14 cellular contexts compared by ENCODE assay signal in the genomic region with DNA sequence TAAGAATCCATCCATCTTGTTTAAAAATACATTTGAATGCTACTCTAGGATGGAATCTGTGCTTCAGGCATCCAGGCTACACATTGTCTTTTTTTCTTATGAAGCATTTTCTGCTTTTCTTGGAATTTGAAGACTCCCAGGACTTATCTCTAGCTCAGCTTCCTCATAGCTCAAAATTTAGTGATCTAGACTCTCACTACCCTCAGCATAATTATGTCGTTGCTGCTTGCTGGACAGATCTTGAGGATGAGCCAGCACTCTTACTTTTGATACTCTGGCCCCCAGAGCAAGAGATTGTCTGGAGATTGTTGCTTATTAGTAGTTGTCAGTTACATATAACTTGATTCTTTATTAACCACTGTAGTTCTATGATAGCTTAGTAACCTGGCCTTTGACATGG.
"Had no signal": no experiment of that assay in that cellular context is flagged by ENCODE, and none has a peak within 500 bp of the region (broad histone marks: within the 10 kb centered on the region; RNA-seq: fewer than 3 reads in every experiment).

No MANE protein-coding gene starts in this region.

- H3K27ac Mint-ChIP-seq: activated naive CD4-positive, alpha-beta T cell treated with anti-CD3 and anti-CD28 coated beads, Interleukin-2, amount 50 U/mL, for 24 hours; neural progenitor cell; T-helper 17 cell had no signal

- H3K4me3 Mint-ChIP-seq: activated naive CD4-positive, alpha-beta T cell treated with anti-CD3 and anti-CD28 coated beads, Interleukin-2, amount 50 U/mL, for 24 hours; neural progenitor cell; T-helper 17 cell had no signal

- H3K27me3 ChIP-seq: neural progenitor cell, ovary, upper lobe of left lung had no signal

- H3K4me1 Mint-ChIP-seq: activated naive CD4-positive, alpha-beta T cell treated with anti-CD3 and anti-CD28 coated beads, Interleukin-2, amount 50 U/mL, for 24 hours had no signal

- H3K36me3 Mint-ChIP-seq: neural progenitor cell had no signal

- H3K36me3 ChIP-seq: neural progenitor cell, ovary, upper lobe of left lung had no signal

- H3K4me1 ChIP-seq: neural progenitor cell, upper lobe of left lung had no signal

- H3K4me2 ChIP-seq: neural progenitor cell had no signal

- H3K9me3 ChIP-seq: ovary, upper lobe of left lung had no signal

- H3K27ac ChIP-seq: neural progenitor cell, ovary, SK-N-MC, upper lobe of left lung had no signal

- H3K9me3 Mint-ChIP-seq: activated naive CD4-positive, alpha-beta T cell treated with anti-CD3 and anti-CD28 coated beads, Interleukin-2, amount 50 U/mL, for 24 hours; neural progenitor cell had no signal

- H3K4me3 ChIP-seq: neural progenitor cell, ovary, SK-N-MC, upper lobe of left lung had no signal

- H3K9ac ChIP-seq: neural progenitor cell had no signal

- DNase-seq: activated CD4-positive, alpha-beta T cell treated with anti-CD3 and anti-CD28 coated beads, Interleukin-2, amount 50 U/mL, for 4 hours; activated CD4-positive, CD25-positive, alpha-beta regulatory T cell treated with anti-CD3 and anti-CD28 coated beads, Interleukin-2, amount 50 U/mL, for 72 hours; activated T-cell treated with anti-CD3 and anti-CD28 coated beads, Interleukin-2, amount 50 U/mL, for 1 hour; dermis blood vessel endothelial cell; erythroblast; mesendoderm; ovary; stimulated activated CD4-positive, alpha-beta T cell treated with anti-CD3 and anti-CD28 coated beads, Interleukin-15, amount 100 ng/mL, for 24 hours; stimulated activated CD4-positive, alpha-beta T cell treated with anti-CD3 and anti-CD28 coated beads, Interleukin-4, amount 100 ng/mL, for 4 hours; T-helper 17 cell; upper lobe of left lung had no signal

- H2AFZ ChIP-seq: neural progenitor cell had no signal

- ATAC-seq: T-helper 17 cell had no signal

- H3K27me3 Mint-ChIP-seq: activated naive CD4-positive, alpha-beta T cell treated with anti-CD3 and anti-CD28 coated beads, Interleukin-2, amount 50 U/mL, for 24 hours; T-helper 17 cell had no signal
